In genomic region chr17:28576758-28577465, GRCh38 we compare ENCODE assay signal across 8 cellular contexts.
DNase-seq lines count a peak whose midpoint lies in the region; ATAC-seq and TF ChIP-seq lines count a peak whose summit lies in the region.

Gene ALDOC, minus strand, starts transcription at chr17:28576895. Its CDS starts 1,363 bp downstream, at chr17:28575532.

- no peak for TF ChIP-seq CTCF in choroid plexus epithelial cell (conservative IDR thresholded peaks at IDR 0.05; ENCODE audit: low read depth, low read length)

- DNase-seq in 8988T: peak; percentile 99
- DNase-seq in NCI-H446 (lab: John Stamatoyannopoulos, UW): peak; percentile 51 to 82
- peak; percentile 99 for DNase-seq in activated CD4-positive, alpha-beta T cell treated with anti-CD3 and anti-CD28 coated beads for 48 hours
- peak; percentile 94 for DNase-seq in choroid plexus epithelial cell (ENCODE audit: low read depth)
- DNase-seq in left kidney (ENCODE audit: low read depth, low spot score): peak; percentile 97
- peak; percentile 99 for DNase-seq in stimulated activated CD4-positive, alpha-beta T cell treated with anti-CD3 and anti-CD28 coated beads, Interleukin-2, amount 100 ng/mL, for 24 hours

- H3K4me3 ChIP-seq in choroid plexus epithelial cell (ENCODE audit: low read depth, low read length): peak within 1 kb of the TSS; percentile 48

- ATAC-seq in GM18858 (IDR thresholded peaks at IDR 0.05; ENCODE audit: unreplicated experiment) (peak; percentile 69), HG03103 (IDR thresholded peaks at IDR 0.05; ENCODE audit: low read depth, unreplicated experiment) (peak; percentile 78)

Comparison
In these comparisons a context has a peak if more than half of its experiments do, and no peak if none do; other contexts are left out.
1. Peak in every context shown above with its lines: DNase-seq, ATAC-seq and H3K4me3 ChIP-seq.